In genomic region chr19:31205887-31206518, GRCh38 we compare ENCODE assay signal across 29 cellular contexts.
"Had no signal": no experiment of that assay in that cellular context is flagged by ENCODE, and none has a peak within 500 bp of the region (broad histone marks: within the 10 kb centered on the region; RNA-seq: fewer than 3 reads in every experiment).

No MANE protein-coding gene starts in this region.

- H3K27ac Mint-ChIP-seq: dendritic cell treated with granulocyte-macrophage colony-stimulating factor and Interleukin-4, amounts not matched to agents 40 ng/mL and 50 ng/mL, for 4 days; effector memory CD8-positive, alpha-beta T cell; endodermal cell had no signal

- H3K27me3 ChIP-seq: colonic mucosa, esophagus muscularis mucosa, esophagus squamous epithelium, gastrocnemius medialis, gastroesophageal sphincter, heart left ventricle had no signal

- H3K4me1 ChIP-seq: colonic mucosa, esophagus muscularis mucosa, esophagus squamous epithelium, foreskin keratinocyte, gastrocnemius medialis, gastroesophageal sphincter, heart left ventricle, heart right ventricle had no signal

- H3K4me3 ChIP-seq: colonic mucosa, coronary artery, dorsolateral prefrontal cortex, esophagus muscularis mucosa, esophagus squamous epithelium, gastrocnemius medialis, gastroesophageal sphincter, heart left ventricle, heart right ventricle had no signal

- H3K36me3 ChIP-seq: colonic mucosa, esophagus muscularis mucosa, esophagus squamous epithelium, gastrocnemius medialis, gastroesophageal sphincter, heart left ventricle, heart right ventricle had no signal

- H3K4me3 Mint-ChIP-seq: dendritic cell treated with granulocyte-macrophage colony-stimulating factor and Interleukin-4, amounts not matched to agents 40 ng/mL and 50 ng/mL, for 4 days; effector memory CD8-positive, alpha-beta T cell; endodermal cell had no signal

- H3K9me3 ChIP-seq: colonic mucosa, esophagus muscularis mucosa, esophagus squamous epithelium, gastrocnemius medialis, gastroesophageal sphincter, heart left ventricle, heart right ventricle had no signal

- H3K27ac ChIP-seq: colonic mucosa, coronary artery, dorsolateral prefrontal cortex, epithelial cell of prostate, esophagus muscularis mucosa, esophagus squamous epithelium, foreskin keratinocyte, gastrocnemius medialis, gastroesophageal sphincter, heart left ventricle, heart right ventricle had no signal

- ATAC-seq: effector memory CD8-positive, alpha-beta T cell; esophagus mucosa; foreskin keratinocyte; gastrocnemius medialis; gastroesophageal sphincter; heart left ventricle; heart right ventricle had no signal

- H3K9me3 Mint-ChIP-seq: dendritic cell treated with granulocyte-macrophage colony-stimulating factor and Interleukin-4, amounts not matched to agents 40 ng/mL and 50 ng/mL, for 4 days; effector memory CD8-positive, alpha-beta T cell; endodermal cell had no signal

- DNase-seq: colonic mucosa; cortex of kidney; dermis blood vessel endothelial cell; dorsolateral prefrontal cortex; effector CD4-positive, alpha-beta T cell; effector CD8-positive, alpha-beta T cell; effector memory CD4-positive, alpha-beta T cell; effector memory CD8-positive, alpha-beta T cell; endodermal cell; erythroblast; esophagus squamous epithelium; foreskin fibroblast; foreskin keratinocyte; foreskin melanocyte; gastrocnemius medialis; glutamatergic neuron; head of caudate nucleus; heart left ventricle; heart right ventricle had no signal

- FAIRE-seq: colon, endometrium, endothelial cell of umbilical vein, frontal cortex had no signal

- H3K4me1 Mint-ChIP-seq: endodermal cell had no signal
